In the genomic region with DNA sequence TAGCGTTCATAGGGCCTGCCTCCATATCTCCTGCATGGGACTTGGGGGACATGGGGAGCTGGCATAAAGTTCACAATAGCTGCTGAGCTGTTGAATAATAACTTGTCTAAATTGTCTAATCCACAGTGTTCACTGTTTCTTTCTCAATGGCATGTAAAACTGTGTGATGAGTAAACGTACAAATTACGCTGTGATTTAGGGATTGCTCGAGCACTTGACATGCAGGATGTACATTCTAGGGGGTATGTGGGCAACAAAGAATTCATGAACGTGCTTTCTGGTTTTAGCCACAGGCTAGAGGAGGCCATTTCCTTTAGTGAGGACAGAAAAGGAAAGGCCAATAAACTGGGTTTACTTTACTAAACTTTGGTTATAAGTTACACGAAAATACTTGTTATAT, we compare ENCODE assay signal across 29 cellular contexts.
"Had no signal": no experiment of that assay in that cellular context is flagged by ENCODE, and none has a peak within 500 bp of the region (broad histone marks: within the 10 kb centered on the region; RNA-seq: fewer than 3 reads in every experiment).

No MANE protein-coding gene starts in this region.

- H3K27ac ChIP-seq: adrenal gland, cardiac muscle cell had no signal

- H3K27me3 ChIP-seq: adrenal gland, cardiac muscle cell, MG63 had no signal

- H3K9me3 ChIP-seq: adrenal gland, MG63 had no signal

- H3K27me3 Mint-ChIP-seq: activated CD4-positive, alpha-beta T cell treated with anti-CD3 and anti-CD28 coated beads for 36 hours; activated CD4-positive, alpha-beta T cell treated with anti-CD3 and anti-CD28 coated beads, Interleukin-2, amount 10 ng/mL, durations not matched to agents 7 days and 5 days; activated T-cell treated with anti-CD3 and anti-CD28 coated beads, Interleukin-2, amount 50 U/mL, for 24 hours; central memory CD8-positive, alpha-beta T cell had no signal

- H3K36me3 ChIP-seq: adrenal gland, cardiac muscle cell, MG63 had no signal

- H3K36me3 Mint-ChIP-seq: WTC11 had no signal

- H3K4me1 Mint-ChIP-seq: activated CD4-positive, alpha-beta T cell treated with anti-CD3 and anti-CD28 coated beads for 36 hours; activated CD4-positive, alpha-beta T cell treated with anti-CD3 and anti-CD28 coated beads, Interleukin-2, amount 10 ng/mL, durations not matched to agents 7 days and 5 days; central memory CD8-positive, alpha-beta T cell; WTC11 had no signal

- H3K4me3 Mint-ChIP-seq: activated CD4-positive, alpha-beta T cell treated with anti-CD3 and anti-CD28 coated beads for 36 hours; activated CD4-positive, alpha-beta T cell treated with anti-CD3 and anti-CD28 coated beads, Interleukin-2, amount 10 ng/mL, durations not matched to agents 7 days and 5 days; activated CD8-positive, alpha-beta T cell treated with anti-CD3 and anti-CD28 coated beads, Interleukin-2, amount 10 ng/mL, durations not matched to agents 7 days and 5 days; activated naive CD4-positive, alpha-beta T cell treated with anti-CD3 and anti-CD28 coated beads for 36 hours; activated T-cell treated with anti-CD3 and anti-CD28 coated beads, Interleukin-2, amount 50 U/mL, for 24 hours; central memory CD8-positive, alpha-beta T cell; WTC11 had no signal

- ATAC-seq: activated CD4-positive, alpha-beta T cell treated with anti-CD3 and anti-CD28 coated beads for 36 hours; activated CD4-positive, CD25-positive, alpha-beta regulatory T cell treated with anti-CD3 and anti-CD28 coated beads, Interleukin-2, amount 50 U/mL, for 24 hours; activated CD8-positive, alpha-beta T cell treated with anti-CD3 and anti-CD28 coated beads, Interleukin-2, amount 10 ng/mL, durations not matched to agents 7 days and 5 days; activated naive CD4-positive, alpha-beta T cell treated with anti-CD3 and anti-CD28 coated beads, Interleukin-2, amount 50 U/mL, for 72 hours; WTC11 had no signal

- H3K4me3 ChIP-seq: adrenal gland, cardiac muscle cell, MG63 had no signal

- DNase-seq: activated CD4-positive, alpha-beta T cell treated with anti-CD3 and anti-CD28 coated beads for 36 hours; activated CD4-positive, alpha-beta T cell treated with anti-CD3 and anti-CD28 coated beads, Interleukin-2, amount 10 ng/mL, durations not matched to agents 7 days and 5 days; activated CD4-positive, alpha-beta T cell treated with anti-CD3 and anti-CD28 coated beads, Interleukin-2, amount 50 U/mL, for 48 hours; activated CD8-positive, alpha-beta T cell treated with anti-CD3 and anti-CD28 coated beads, Interleukin-2, amount 10 ng/mL, durations not matched to agents 7 days and 5 days; activated gamma-delta T cell treated with Interleukin-2 at 50 U/mL for 16 hours; activated naive CD4-positive, alpha-beta T cell treated with anti-CD3 and anti-CD28 coated beads for 36 hours; activated T-cell treated with anti-CD3 and anti-CD28 coated beads, Interleukin-2, amount 50 U/mL, for 24 hours; adrenal gland; Kasumi-1; KG1; MG63; NCI-H1048; NCI-H1105 treated with DMSO at 0.1 percent for 48 hours; NCI-H1436; NCI-H1694; NCI-H1930; NCI-H2081 treated with DMSO at 0.1 percent for 48 hours; NCI-H226; NCI-H446 treated with DMSO at 0.1 percent for 48 hours; NCI-H524; NCI-H69; Right ventricle myocardium superior; SW 1271; T1000 had no signal

- H3K27ac Mint-ChIP-seq: activated CD4-positive, alpha-beta T cell treated with anti-CD3 and anti-CD28 coated beads for 36 hours; activated CD4-positive, alpha-beta T cell treated with anti-CD3 and anti-CD28 coated beads, Interleukin-2, amount 10 ng/mL, durations not matched to agents 7 days and 5 days; activated CD8-positive, alpha-beta T cell treated with anti-CD3 and anti-CD28 coated beads, Interleukin-2, amount 10 ng/mL, durations not matched to agents 7 days and 5 days; activated naive CD4-positive, alpha-beta T cell treated with anti-CD3 and anti-CD28 coated beads for 36 hours; activated naive CD4-positive, alpha-beta T cell treated with anti-CD3 and anti-CD28 coated beads, Interleukin-2, amount 50 U/mL, for 72 hours; activated T-cell treated with anti-CD3 and anti-CD28 coated beads, Interleukin-2, amount 50 U/mL, for 24 hours; WTC11 had no signal

- H3K4me1 ChIP-seq: adrenal gland had no signal
